1 cellular context compared by ENCODE assay signal in the genomic region with DNA sequence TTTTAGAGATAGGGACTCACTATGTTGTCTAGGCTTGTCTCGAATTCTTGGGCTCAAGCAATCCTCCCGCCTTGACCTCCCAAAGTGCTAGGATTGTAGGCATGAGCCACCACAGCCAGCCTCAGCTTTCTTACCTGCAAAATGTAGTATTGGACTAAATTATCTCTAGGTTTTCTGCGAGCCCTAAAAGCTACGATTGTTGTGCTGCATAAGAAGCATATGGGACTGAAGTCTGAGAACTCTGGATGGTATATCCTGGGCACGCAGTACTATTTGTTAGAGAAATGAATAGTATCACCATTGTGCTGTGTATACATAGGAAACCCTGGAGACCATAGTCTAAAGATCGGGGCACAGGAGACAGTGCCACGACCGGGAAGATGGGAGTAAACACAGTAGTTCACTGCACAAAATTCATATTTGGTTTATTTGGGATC.
TF ChIP-seq lines count a peak whose summit lies in the region.

No MANE protein-coding gene starts in this region.

TF ChIP-seq in SK-N-SH treated with all-trans-retinoic acid at 6 μM for 48 hours, 23 proteins besides CTCF, POLR2A, EP300 and RAD21 (continued from another document):
- TF ChIP-seq, protein P1, sequence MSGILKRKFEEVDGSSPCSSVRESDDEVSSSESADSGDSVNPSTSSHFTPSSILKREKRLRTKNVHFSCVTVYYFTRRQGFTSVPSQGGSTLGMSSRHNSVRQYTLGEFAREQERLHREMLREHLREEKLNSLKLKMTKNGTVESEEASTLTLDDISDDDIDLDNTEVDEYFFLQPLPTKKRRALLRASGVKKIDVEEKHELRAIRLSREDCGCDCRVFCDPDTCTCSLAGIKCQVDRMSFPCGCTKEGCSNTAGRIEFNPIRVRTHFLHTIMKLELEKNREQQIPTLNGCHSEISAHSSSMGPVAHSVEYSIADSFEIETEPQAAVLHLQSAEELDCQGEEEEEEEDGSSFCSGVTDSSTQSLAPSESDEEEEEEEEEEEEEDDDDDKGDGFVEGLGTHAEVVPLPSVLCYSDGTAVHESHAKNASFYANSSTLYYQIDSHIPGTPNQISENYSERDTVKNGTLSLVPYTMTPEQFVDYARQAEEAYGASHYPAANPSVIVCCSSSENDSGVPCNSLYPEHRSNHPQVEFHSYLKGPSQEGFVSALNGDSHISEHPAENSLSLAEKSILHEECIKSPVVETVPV (CRISPR knock-in tag; IDR thresholded peaks at IDR 0.05) = no peak
- no peak for TF ChIP-seq ZC3H10 (CRISPR knock-in tag; IDR thresholded peaks at IDR 0.05)
- no peak for TF ChIP-seq OSR1 (CRISPR knock-in tag; IDR thresholded peaks at IDR 0.05)
